In genomic region chr9:90308746-90309145, GRCh38 we compare ENCODE assay signal across 22 cellular contexts.
DNase-seq lines count a peak whose midpoint lies in the region; ATAC-seq and TF ChIP-seq lines count a peak whose summit lies in the region.
"Had no signal": no experiment of that assay in that cellular context is flagged by ENCODE, and none has a peak within 500 bp of the region (broad histone marks: within the 10 kb centered on the region; RNA-seq: fewer than 3 reads in every experiment).

No MANE protein-coding gene starts in this region.

- in situ Hi-C loops in Caki2 (cut with HindIII; ENCODE audit: low pct_unique_long_range_greater_than_20kb, low sequenced_read_pairs): no loop called here

- H3K27me3 Mint-ChIP-seq in brain: peaks cover 3% of the 10 kb centered on the region
- H3K27me3 Mint-ChIP-seq: CD4-positive, CD25-positive, alpha-beta regulatory T cell had no signal

- no peaks in the 10 kb centered on the region for H3K36me3 ChIP-seq in neural cell (ENCODE audit: insufficient read depth, low read length)

- H3K27ac Mint-ChIP-seq in brain: peak overlapping the region in 3 of 5 experiments; percentile 30 to 94 (median 77)
- H3K27ac Mint-ChIP-seq: CD4-positive, CD25-positive, alpha-beta regulatory T cell had no signal

- H2AFZ ChIP-seq in neural cell (ENCODE audit: low read depth, low read length): no peak overlapping the region

- TF ChIP-seq CTCF in brain (conservative IDR thresholded peaks at IDR 0.05) (no peak), neural cell (IDR thresholded peaks at IDR 0.05; ENCODE audit: poor library complexity, severe bottlenecking) (no peak)

- no peaks in the 10 kb centered on the region for H3K79me2 ChIP-seq in neural cell (replicated peaks; ENCODE audit: insufficient read depth, low read length)

- DNase-seq in Caki2 (ENCODE audit: low read depth) (peak; percentile 34), left colon (peak in 1 of 2 donors; percentile 9), T-helper 2 cell (no peak), GM03348 (ENCODE audit: low spot score) (no peak)
- no peak for DNase-seq in stimulated activated CD4-positive, alpha-beta T cell treated with anti-CD3 and anti-CD28 coated beads, Interleukin-15, amount 100 ng/mL, for 24 hours
- DNase-seq: CD4-positive, CD25-positive, alpha-beta regulatory T cell; DMS53; EL; GDM1; HCEC 1CT; NCI-H1048; NCI-H1417; NCI-H1694; NCI-H2029 treated with DMSO at 0.1 percent for 48 hours; NCI-H2171 treated with DMSO at 0.1 percent for 48 hours; NCI-H524; SHP77 had no signal

- no peaks in the 10 kb centered on the region for H4K20me1 ChIP-seq in neural cell (ENCODE audit: insufficient read depth)

- no peak overlapping the region for H3K4me2 ChIP-seq in neural cell (ENCODE audit: low read length)

- H3K27ac ChIP-seq in neural cell (ENCODE audit: low read length): peak overlapping the region; percentile 80
- H3K27ac ChIP-seq: RWPE1, SK-N-MC had no signal

- no peaks in the 10 kb centered on the region for H3K9me3 ChIP-seq in neural cell (ENCODE audit: low read length)

- TF ChIP-seq EP300 in neural cell (conservative IDR thresholded peaks at IDR 0.05; ENCODE audit: poor library complexity, severe bottlenecking): no peak

- H3K4me3 Mint-ChIP-seq in brain: no peak overlapping the region
- H3K4me3 Mint-ChIP-seq: CD4-positive, CD25-positive, alpha-beta regulatory T cell had no signal

- no peak overlapping the region for H3K9ac ChIP-seq in neural cell (ENCODE audit: low read length)

- no peaks in the 10 kb centered on the region for H3K9me3 Mint-ChIP-seq in brain

- TF ChIP-seq RAD21 in neural cell (conservative IDR thresholded peaks at IDR 0.05): no peak

- H3K27me3 ChIP-seq in neural cell (ENCODE audit: insufficient read depth, low read depth, low read length): no peaks in the 10 kb centered on the region

- H3F3A ChIP-seq in neural cell (ENCODE audit: insufficient read depth, low read length, poor library complexity, severe bottlenecking): no peaks in the 10 kb centered on the region

- ATAC-seq in left colon (peak; percentile 74), HG03460 (IDR thresholded peaks at IDR 0.05; ENCODE audit: unreplicated experiment) (no peak)

- H3K9me2 ChIP-seq in neural cell (ENCODE audit: insufficient read depth, low read length): no peaks in the 10 kb centered on the region

- H3K4me3 ChIP-seq in neural cell (ENCODE audit: low read length): no peak overlapping the region
- H3K4me3 ChIP-seq: SK-N-MC had no signal

- intact Hi-C loops in left colon (cut with DNase I, micrococcal nuclease): no loop called here

- H3K4me1 Mint-ChIP-seq in brain: peaks cover 36% of the 10 kb centered on the region
- H3K4me1 Mint-ChIP-seq: CD4-positive, CD25-positive, alpha-beta regulatory T cell had no signal

- no peaks in the 10 kb centered on the region for H3K36me3 Mint-ChIP-seq in brain
- H3K36me3 Mint-ChIP-seq: CD4-positive, CD25-positive, alpha-beta regulatory T cell had no signal

TF ChIP-seq in neural cell, 6 proteins besides CTCF, POLR2A, EP300 and RAD21:
- TF ChIP-seq TAF1 (IDR thresholded peaks at IDR 0.05; ENCODE audit: low read depth) (no peak), SMC3 (conservative IDR thresholded peaks at IDR 0.05; ENCODE audit: poor library complexity) (no peak)
